6 cellular contexts compared by ENCODE assay signal in genomic region chr1:109499661-109500536, GRCh38. TPM values are rescaled to one million over a fixed set of nuclear protein-coding genes. Genes with fewer than 3 reads are reported as not detected.
DNase-seq lines count a peak whose midpoint lies in the region; ATAC-seq and TF ChIP-seq lines count a peak whose summit lies in the region.

No MANE protein-coding gene starts in this region.

- peak; percentile 10 to 51 for TF ChIP-seq CTCF in left lung (IDR thresholded peaks at IDR 0.05)

- peaks cover 5 to 48% (median 9%) of the 10 kb centered on the region in 3 donors for H3K36me3 Mint-ChIP-seq in CD8-positive, alpha-beta memory T cell
- H3K36me3 Mint-ChIP-seq in activated T-helper 17 cell treated with anti-CD3 and anti-CD28 coated beads, Interleukin-2, amount 50 U/mL, for 72 hours (ENCODE audit: low read depth): peaks cover 45% of the 10 kb centered on the region

- H3K27me3 Mint-ChIP-seq in CD8-positive, alpha-beta memory T cell: no peaks in the 10 kb centered on the region
- no peaks in the 10 kb centered on the region for H3K27me3 Mint-ChIP-seq in activated T-helper 17 cell treated with anti-CD3 and anti-CD28 coated beads, Interleukin-2, amount 50 U/mL, for 72 hours

- no peak overlapping the region for H3K27ac ChIP-seq in CD8-positive, alpha-beta memory T cell (ENCODE audit: low read depth, low read length)
- H3K27ac ChIP-seq in left lung: peak overlapping the region in 1 of 2 donors; percentile 3

- H3K4me1 ChIP-seq in CD8-positive, alpha-beta memory T cell (ENCODE audit: insufficient read depth, low read length): peaks cover 96% of the 10 kb centered on the region
- H3K4me1 ChIP-seq in left lung: peaks cover 3 to 56% of the 10 kb centered on the region in 2 donors

- peak overlapping the region; percentile 41 to 87 (median 63) for H3K4me3 Mint-ChIP-seq in CD8-positive, alpha-beta memory T cell
- peak overlapping the region; percentile 20 for H3K4me3 Mint-ChIP-seq in activated T-helper 17 cell treated with anti-CD3 and anti-CD28 coated beads, Interleukin-2, amount 50 U/mL, for 72 hours

- H3K36me3 ChIP-seq in CD8-positive, alpha-beta memory T cell (ENCODE audit: insufficient read depth, low read length): peaks cover 33% of the 10 kb centered on the region
- H3K36me3 ChIP-seq in MG63: peaks cover 61% of the 10 kb centered on the region
- peaks cover 0 to 51% of the 10 kb centered on the region in 2 donors for H3K36me3 ChIP-seq in left lung

- peak; percentile 31 to 77 (median 56) for DNase-seq in CD8-positive, alpha-beta memory T cell
- DNase-seq in MG63: peak; percentile 53
- no peak for DNase-seq in left lung
- DNase-seq in NCI-H510A (lab: John Stamatoyannopoulos, UW): no peak
- no peak for DNase-seq in NCI-H1048 (lab: John Stamatoyannopoulos, UW)

- ATAC-seq in activated T-helper 17 cell treated with anti-CD3 and anti-CD28 coated beads, Interleukin-2, amount 50 U/mL, for 72 hours (replicated peaks): peak; percentile 34
- ATAC-seq in left lung: peak; percentile 78

- CTCF ChIA-PET in CD8-positive, alpha-beta memory T cell (lab: Charles Lee): interaction anchor here (1.1 to 32.5 kb wide), 5 partner anchors 4 to 139 kb away, joined by 4 to 1339 read pairs (median 384); partner anchors contain the start of genes AMIGO1, ATXN7L2, CYB561D1 and GPR61

- H3K9me3 Mint-ChIP-seq in CD8-positive, alpha-beta memory T cell: no peaks in the 10 kb centered on the region
- H3K9me3 Mint-ChIP-seq in activated T-helper 17 cell treated with anti-CD3 and anti-CD28 coated beads, Interleukin-2, amount 50 U/mL, for 72 hours: no peaks in the 10 kb centered on the region

- H3K4me1 Mint-ChIP-seq in CD8-positive, alpha-beta memory T cell: peaks cover 84 to 98% (median 94%) of the 10 kb centered on the region in 3 donors
- peaks cover 58% of the 10 kb centered on the region for H3K4me1 Mint-ChIP-seq in activated T-helper 17 cell treated with anti-CD3 and anti-CD28 coated beads, Interleukin-2, amount 50 U/mL, for 72 hours

- H3K27ac Mint-ChIP-seq in CD8-positive, alpha-beta memory T cell: peak overlapping the region; percentile 85 to 97 (median 94)
- H3K27ac Mint-ChIP-seq in activated T-helper 17 cell treated with anti-CD3 and anti-CD28 coated beads, Interleukin-2, amount 50 U/mL, for 72 hours: peak overlapping the region; percentile 67

- peak overlapping the region; percentile 5 for H3K4me3 ChIP-seq in CD8-positive, alpha-beta memory T cell (ENCODE audit: low read length)
- H3K4me3 ChIP-seq in MG63: no peak overlapping the region
- no peak overlapping the region for H3K4me3 ChIP-seq in left lung

- POLR2A ChIA-PET in CD8-positive, alpha-beta memory T cell (lab: Charles Lee): interaction anchor here (1.6 kb wide), 1 partner anchor 33 kb away, joined by 6 read pairs; no protein-coding TSS in a partner anchor

- intact Hi-C loops in left lung (cut with DNase I): no loop called here

- H3K9me3 ChIP-seq in CD8-positive, alpha-beta memory T cell (ENCODE audit: low read length): no peaks in the 10 kb centered on the region
- H3K9me3 ChIP-seq in MG63: no peaks in the 10 kb centered on the region
- no peaks in the 10 kb centered on the region for H3K9me3 ChIP-seq in left lung

- H3K27me3 ChIP-seq in CD8-positive, alpha-beta memory T cell (ENCODE audit: insufficient read depth, low read length, poor library complexity, severe bottlenecking): no peaks in the 10 kb centered on the region
- no peaks in the 10 kb centered on the region for H3K27me3 ChIP-seq in MG63
- H3K27me3 ChIP-seq in left lung: no peaks in the 10 kb centered on the region

RNA-seq across cellular contexts. Expression of gene CYB561D1, which starts 6.0 kb away (rescaled TPM):
- 10 to 100 TPM in 1 of 2 experiments, 1 to 10 TPM in 1; 9.9 to 10.6 TPM for total RNA-seq in CD8-positive, alpha-beta memory T cell
- 15.4 TPM for polyA plus RNA-seq in CD8-positive, alpha-beta memory T cell
- total RNA-seq in MG63 (2014; rRNA removed; shearing (Covaris generic); ENCODE audit: low replicate concordance): 2.2 and 6.7 TPM in 2 replicates
- total RNA-seq in activated T-helper 17 cell treated with anti-CD3 and anti-CD28 coated beads, Interleukin-2, amount 50 U/mL, for 72 hours: 10 to 100 TPM in 1 of 2 donors, 1 to 10 TPM in 1; 7.6 to 19.2 TPM
- total RNA-seq in left lung: 10 to 100 TPM; 11.3 to 14.9 TPM

RNA-seq across cellular contexts. Expression of gene AMIGO1, which starts 9.6 kb away (rescaled TPM):
- total RNA-seq in CD8-positive, alpha-beta memory T cell: 1 to 10 TPM; 4.0 to 4.9 TPM
- polyA plus RNA-seq in CD8-positive, alpha-beta memory T cell: 20.2 TPM
- total RNA-seq in MG63 (2014; rRNA removed; shearing (Covaris generic); ENCODE audit: low replicate concordance): 0.20 and 1.3 TPM in 2 replicates
- total RNA-seq in activated T-helper 17 cell treated with anti-CD3 and anti-CD28 coated beads, Interleukin-2, amount 50 U/mL, for 72 hours: 1 to 10 TPM; 1.1 to 1.2 TPM
- 1 to 10 TPM; 4.1 to 8.1 TPM for total RNA-seq in left lung

RNA-seq across cellular contexts. Expression of gene ATXN7L2, which starts 16.2 kb away (rescaled TPM):
- 10 to 100 TPM; 14.6 to 15.3 TPM for total RNA-seq in CD8-positive, alpha-beta memory T cell
- polyA plus RNA-seq in CD8-positive, alpha-beta memory T cell: 8.7 TPM
- 3.9 and 10.4 TPM in 2 replicates for total RNA-seq in MG63 (2014; rRNA removed; shearing (Covaris generic); ENCODE audit: low replicate concordance)
- total RNA-seq in activated T-helper 17 cell treated with anti-CD3 and anti-CD28 coated beads, Interleukin-2, amount 50 U/mL, for 72 hours: 10 to 100 TPM; 14.5 to 15.3 TPM
- 1 to 10 TPM; 4.7 to 5.6 TPM for total RNA-seq in left lung

RNA-seq across cellular contexts. Expression of gene SYPL2, which starts 33.6 kb away (rescaled TPM):
- under 1 TPM in 1 of 2 experiments, not detected in 1; 0.07 TPM for total RNA-seq in CD8-positive, alpha-beta memory T cell
- polyA plus RNA-seq in CD8-positive, alpha-beta memory T cell: 0.07 TPM
- 0.46 TPM in 1 of 2 replicates, not detected in the other for total RNA-seq in MG63 (2014; rRNA removed; shearing (Covaris generic); ENCODE audit: low replicate concordance)
- not detected for total RNA-seq in activated T-helper 17 cell treated with anti-CD3 and anti-CD28 coated beads, Interleukin-2, amount 50 U/mL, for 72 hours
- total RNA-seq in left lung: 1 to 10 TPM; 3.6 to 4.5 TPM

RNA-seq across cellular contexts. Expression of gene GPR61, which starts 39.8 kb away (rescaled TPM):
- under 1 TPM in 1 of 2 experiments, not detected in 1; 0.39 TPM for total RNA-seq in CD8-positive, alpha-beta memory T cell
- polyA plus RNA-seq in CD8-positive, alpha-beta memory T cell: not detected
- total RNA-seq in MG63 (2014; rRNA removed; shearing (Covaris generic); ENCODE audit: low replicate concordance): not detected in 2 replicates
- total RNA-seq in activated T-helper 17 cell treated with anti-CD3 and anti-CD28 coated beads, Interleukin-2, amount 50 U/mL, for 72 hours: under 1 TPM in 1 of 2 donors, not detected in 1; 0.45 TPM
- not detected for total RNA-seq in left lung

Comparison
In these comparisons a context has a peak if more than half of its experiments do, and no peak if none do; other contexts are left out.
1. DNase-seq: peak in CD8-positive, alpha-beta memory T cell (5 of 5) and MG63 (single experiment); none in left lung (0 of 2), NCI-H510A (single experiment) and NCI-H1048 (single experiment).